ENCODE assay signal across 36 cellular contexts in the genomic region with DNA sequence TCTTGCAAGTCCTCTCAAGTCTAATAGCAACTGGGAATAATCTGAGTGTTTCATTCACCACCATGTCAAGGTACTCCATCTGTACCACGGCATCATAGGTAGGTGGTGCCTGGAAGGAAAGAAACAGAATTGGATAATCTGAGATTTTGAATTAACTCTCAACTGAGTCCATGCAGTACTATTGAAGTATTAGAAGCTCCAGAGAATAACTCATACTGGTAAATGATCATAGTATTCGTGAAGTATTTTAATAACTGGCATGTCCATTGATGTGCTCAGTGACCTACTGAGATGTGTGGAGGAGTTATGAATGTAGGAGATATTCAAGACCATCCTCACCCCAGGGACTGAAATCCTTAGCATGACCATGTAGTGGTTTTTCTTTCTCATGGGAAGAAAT. TPM values are rescaled to one million over a fixed set of nuclear protein-coding genes. Genes with fewer than 3 reads are reported as not detected.
"Had no signal": no experiment of that assay in that cellular context is flagged by ENCODE, and none has a peak within 500 bp of the region (broad histone marks: within the 10 kb centered on the region; RNA-seq: fewer than 3 reads in every experiment).

No MANE protein-coding gene starts in this region.

- H3K4me3 ChIP-seq: MG63 had no signal

- H3K4me2 ChIP-seq: KMS-11 had no signal

- H3K9me3 ChIP-seq: MG63 had no signal

- DNase-seq: Karpas-422, Kasumi-1, MG63, MM.1S, MV-4-11, NCI-H1048, NCI-H1092, NCI-H1092 treated with DMSO at 0.1 percent for 48 hours, NCI-H1105, NCI-H1105 treated with DMSO at 0.1 percent for 48 hours, NCI-H1417, NCI-H1417 treated with DMSO at 0.1 percent for 48 hours, NCI-H1436, NCI-H1436 treated with DMSO at 0.1 percent for 48 hours, NCI-H146, NCI-H1694, NCI-H1694 treated with DMSO at 0.1 percent for 48 hours, NCI-H187, NCI-H187 treated with DMSO at 0.1 percent for 48 hours, NCI-H1930, NCI-H2029, NCI-H2029 treated with DMSO at 0.1 percent for 48 hours, NCI-H2081, NCI-H2081 treated with DMSO at 0.1 percent for 48 hours, NCI-H2107, NCI-H2171, NCI-H2227 treated with DMSO at 0.1 percent for 48 hours, NCI-H226, NCI-H345, NCI-H446, NCI-H446 treated with DMSO at 0.1 percent for 48 hours, NCI-H510A, NCI-H510A treated with DMSO at 0.1 percent for 48 hours, NCI-H524 had no signal

- H3K27ac ChIP-seq: KMS-11 had no signal

- H3K27me3 ChIP-seq: MG63 had no signal

- H3K36me3 ChIP-seq: MG63 had no signal

- H3K9ac ChIP-seq: KMS-11 had no signal

RNA-seq across cellular contexts. Expression of a gene that starts 27.1 kb away (rescaled TPM):
- total RNA-seq: LHCN-M2 had no signal

RNA-seq across cellular contexts. Expression of a gene that starts 54.6 kb away (rescaled TPM):
- total RNA-seq: LHCN-M2 had no signal
